ENCODE assay signal across 21 cellular contexts in genomic region chr12:79858518-79858917, GRCh38.
A peak's percentile ranks its signal among the peaks of the same experiment; 100 is the strongest.
DNase-seq lines count a peak whose midpoint lies in the region; ATAC-seq and TF ChIP-seq lines count a peak whose summit lies in the region.
"Had no signal": no experiment of that assay in that cellular context is flagged by ENCODE, and none has a peak within 500 bp of the region (broad histone marks: within the 10 kb centered on the region; RNA-seq: fewer than 3 reads in every experiment).

No MANE protein-coding gene starts in this region.

- no peak overlapping the region for H3K4me3 ChIP-seq in cardiac muscle cell
- H3K4me3 ChIP-seq in fibroblast of villous mesenchyme (ENCODE audit: low read depth, low read length) = no peak overlapping the region
- H3K4me3 ChIP-seq in smooth muscle cell = no peak overlapping the region
- no peak overlapping the region for H3K4me3 ChIP-seq in SJCRH30
- H3K4me3 ChIP-seq: left ventricle myocardium inferior had no signal

- H3F3A ChIP-seq in smooth muscle cell (ENCODE audit: low read depth) = no peaks in the 10 kb centered on the region

- H4K20me1 ChIP-seq in smooth muscle cell (ENCODE audit: low read depth) = peaks cover 93% of the 10 kb centered on the region

- no peak for ATAC-seq in left cardiac atrium
- ATAC-seq: activated naive CD4-positive, alpha-beta T cell treated with anti-CD3 and anti-CD28 coated beads, Interleukin-2, amount 50 U/mL, for 72 hours; Right ventricle myocardium inferior had no signal

- TF ChIP-seq CTCF in cardiac muscle cell (IDR thresholded peaks at IDR 0.05; ENCODE audit: low read depth, low read length) (no peak), fibroblast of villous mesenchyme (IDR thresholded peaks at IDR 0.05; ENCODE audit: insufficient read depth, low read depth, low read length) (no peak), smooth muscle cell (IDR thresholded peaks at IDR 0.05; ENCODE audit: borderline replicate concordance, insufficient read depth, poor library complexity, severe bottlenecking) (no peak)

- H3K4me1 ChIP-seq in cardiac muscle cell (ENCODE audit: low read depth) (no peaks in the 10 kb centered on the region), smooth muscle cell (ENCODE audit: low read depth) (no peaks in the 10 kb centered on the region), SJCRH30 (no peaks in the 10 kb centered on the region)

- H2AFZ ChIP-seq in smooth muscle cell (ENCODE audit: low read depth) = no peak overlapping the region

- no peaks in the 10 kb centered on the region for H3K9me3 ChIP-seq in cardiac muscle cell (ENCODE audit: low read depth)
- H3K9me3 ChIP-seq in smooth muscle cell (replicated peaks; ENCODE audit: low read depth) = no peaks in the 10 kb centered on the region
- H3K9me3 ChIP-seq in SJCRH30 (replicated peaks) = no peaks in the 10 kb centered on the region
- H3K9me3 ChIP-seq: left ventricle myocardium inferior had no signal

- DNase-seq in cardiac muscle cell (ENCODE audit: low read depth in 1 of 2, low spot score in 1 of 2) (peak in 1 of 2 donors; percentile 44), left cardiac atrium (no peak), amniotic epithelial cell (ENCODE audit: low read depth) (peak; percentile 40), fibroblast of villous mesenchyme (ENCODE audit: low read depth) (peak; percentile 8), smooth muscle cell (lab: John Stamatoyannopoulos, UW; ENCODE audit: unreplicated experiment) (no peak), NCI-H2196 treated with DMSO at 0.1 percent for 48 hours (lab: John Stamatoyannopoulos, UW; ENCODE audit: unreplicated experiment) (no peak), ecto neural progenitor cell (ENCODE audit: low spot score) (no peak), SJCRH30 (no peak)
- DNase-seq: C1 segment of cervical spinal cord; glutamatergic neuron; left ventricle myocardium inferior; MM.1S; NCI-H187 treated with DMSO at 0.1 percent for 48 hours; NCI-H2227 treated with DMSO at 0.1 percent for 48 hours; NCI-H82; OCI-M1; stimulated activated CD8-positive, alpha-beta memory T cell treated with anti-CD3 and anti-CD28 coated beads, Interleukin-4, amount 100 ng/mL, for 48 hours had no signal

- H3K27ac ChIP-seq in cardiac muscle cell (peak overlapping the region; percentile 12), smooth muscle cell (ENCODE audit: low read depth) (peak overlapping the region; percentile 35), SJCRH30 (no peak overlapping the region)
- H3K27ac ChIP-seq: 22Rv1, HL-60, left ventricle myocardium inferior had no signal

- WGBS in smooth muscle cell (ENCODE audit: low lambda C conversion rate) = 81% methylated on average over 1 of the region's 1 CpG

- intact Hi-C loops in left cardiac atrium (cut with DNase I) = no loop called here

- peaks cover 93% of the 10 kb centered on the region for H3K79me2 ChIP-seq in smooth muscle cell (ENCODE audit: low read depth)

- H3K36me3 ChIP-seq in cardiac muscle cell (no peaks in the 10 kb centered on the region), smooth muscle cell (ENCODE audit: low read depth) (no peaks in the 10 kb centered on the region), SJCRH30 (peaks cover 9% of the 10 kb centered on the region)
- H3K36me3 ChIP-seq: left ventricle myocardium inferior had no signal

- no peak overlapping the region for H3K4me2 ChIP-seq in smooth muscle cell

- H3K27me3 ChIP-seq in cardiac muscle cell (no peaks in the 10 kb centered on the region), smooth muscle cell (ENCODE audit: low read depth) (no peaks in the 10 kb centered on the region), SJCRH30 (no peaks in the 10 kb centered on the region)

- H3K9ac ChIP-seq in smooth muscle cell (ENCODE audit: low read depth) = no peak overlapping the region

Comparison
In these comparisons a context has a peak if more than half of its experiments do, and no peak if none do; other contexts are left out.
1. DNase-seq: peak in amniotic epithelial cell (single experiment) and fibroblast of villous mesenchyme (single experiment); none in left cardiac atrium (single experiment), smooth muscle cell (single experiment), NCI-H2196 treated with DMSO at 0.1 percent for 48 hours (single experiment), ecto neural progenitor cell (single experiment) and SJCRH30 (0 of 2).